ENCODE assay signal across 9 cellular contexts in the genomic region with DNA sequence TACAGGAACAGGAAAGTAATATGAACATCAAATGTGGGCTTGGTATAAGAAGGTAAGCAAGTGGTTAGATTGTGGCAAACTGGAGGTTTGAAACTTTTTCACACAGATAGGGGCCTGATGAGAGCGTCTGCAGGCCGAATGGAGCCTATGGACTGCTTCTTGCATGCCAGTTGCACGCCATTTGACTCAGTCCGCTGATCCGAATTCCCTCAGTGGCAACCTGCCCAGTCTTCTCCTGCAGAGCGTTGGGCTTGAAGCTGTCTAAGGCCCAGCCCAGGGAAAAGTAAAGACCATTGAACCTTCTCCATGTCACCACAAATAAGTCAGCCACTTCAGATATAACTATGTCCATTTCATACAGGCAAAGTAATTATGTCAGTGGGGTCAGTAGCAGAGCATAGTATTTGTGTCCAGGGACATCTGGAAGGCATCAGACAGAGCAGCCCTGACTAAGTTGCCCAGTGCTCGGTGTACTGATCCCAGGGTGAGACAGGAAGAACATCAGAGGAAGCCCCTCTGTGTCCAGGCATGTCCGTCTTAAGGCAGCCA. TPM values are rescaled to one million over a fixed set of nuclear protein-coding genes. Genes with fewer than 3 reads are reported as not detected.
A peak's percentile ranks its signal among the peaks of the same experiment; 100 is the strongest.
DNase-seq lines count a peak whose midpoint lies in the region; ATAC-seq and TF ChIP-seq lines count a peak whose summit lies in the region.
"Had no signal": no experiment of that assay in that cellular context is flagged by ENCODE, and none has a peak within 500 bp of the region (broad histone marks: within the 10 kb centered on the region; RNA-seq: fewer than 3 reads in every experiment).

No MANE protein-coding gene starts in this region.

- H3K36me3 ChIP-seq in CD8-positive, alpha-beta memory T cell (ENCODE audit: insufficient read depth, low read length), result peaks cover 17% of the 10 kb centered on the region
- peaks cover 4 to 45% of the 10 kb centered on the region in 2 donors for H3K36me3 ChIP-seq in psoas muscle (ENCODE audit: insufficient read depth in 1 of 2, low read depth in 1 of 2)

- no peaks in the 10 kb centered on the region for H3K27me3 ChIP-seq in CD8-positive, alpha-beta memory T cell (ENCODE audit: insufficient read depth, low read length, poor library complexity, severe bottlenecking)
- H3K27me3 ChIP-seq in psoas muscle (ENCODE audit: insufficient read depth in 3 of 3, low read length in 2 of 3), result no peaks in the 10 kb centered on the region

- H3K4me3 Mint-ChIP-seq in CD8-positive, alpha-beta memory T cell, result peak overlapping the region; percentile 51 to 90 (median 87)
- peak overlapping the region; percentile 66 for H3K4me3 Mint-ChIP-seq in T-helper 17 cell

- no peaks in the 10 kb centered on the region for H3K27me3 Mint-ChIP-seq in CD8-positive, alpha-beta memory T cell
- no peaks in the 10 kb centered on the region for H3K27me3 Mint-ChIP-seq in T-helper 17 cell

- peaks cover 83 to 96% (median 95%) of the 10 kb centered on the region in 3 donors for H3K4me1 Mint-ChIP-seq in CD8-positive, alpha-beta memory T cell
- peaks cover 65% of the 10 kb centered on the region for H3K4me1 Mint-ChIP-seq in T-helper 17 cell

- peak; percentile 63 for ATAC-seq in T-helper 17 cell
- no peak for ATAC-seq in psoas muscle
- ATAC-seq in HG02981 (IDR thresholded peaks at IDR 0.05; ENCODE audit: unreplicated experiment), result no peak

- CTCF ChIA-PET in CD8-positive, alpha-beta memory T cell (lab: Charles Lee), result interaction anchor here (0.9 to 2.7 kb wide), 8 partner anchors 11 to 102 kb away, joined by 3 to 18 read pairs (median 7); no protein-coding TSS in a partner anchor

- peaks cover 75% of the 10 kb centered on the region for H3K4me1 ChIP-seq in CD8-positive, alpha-beta memory T cell (ENCODE audit: insufficient read depth, low read length)
- peaks cover 43% of the 10 kb centered on the region for H3K4me1 ChIP-seq in psoas muscle

- H3K27ac Mint-ChIP-seq in CD8-positive, alpha-beta memory T cell, result peak overlapping the region; percentile 97 to 100 (median 99)
- H3K27ac Mint-ChIP-seq in T-helper 17 cell, result peak overlapping the region; percentile 98

- POLR2A ChIA-PET in CD8-positive, alpha-beta memory T cell (lab: Charles Lee), result interaction anchor here (4.0 kb wide), 1 partner anchor 11 kb away, joined by 65 read pairs; no protein-coding TSS in a partner anchor

- H3K4me3 ChIP-seq in CD8-positive, alpha-beta memory T cell (ENCODE audit: low read length), result peak overlapping the region; percentile 7
- no peak overlapping the region for H3K4me3 ChIP-seq in psoas muscle

- H3K9me3 Mint-ChIP-seq in CD8-positive, alpha-beta memory T cell, result no peaks in the 10 kb centered on the region
- H3K9me3 Mint-ChIP-seq: brain had no signal

- intact Hi-C loops in psoas muscle (cut with DNase I), result no loop called here

- H3K36me3 Mint-ChIP-seq in CD8-positive, alpha-beta memory T cell, result peaks cover 8 to 64% (median 25%) of the 10 kb centered on the region in 3 donors
- H3K36me3 Mint-ChIP-seq in T-helper 17 cell (ENCODE audit: low read depth), result peaks cover 11% of the 10 kb centered on the region

- no peaks in the 10 kb centered on the region for H3K9me3 ChIP-seq in CD8-positive, alpha-beta memory T cell (ENCODE audit: low read length)
- H3K9me3 ChIP-seq in T-helper 17 cell (ENCODE audit: control insufficient read depth, low read length, poor library complexity, severe bottlenecking) (no peaks in the 10 kb centered on the region), psoas muscle (no peaks in the 10 kb centered on the region)

- no peak for TF ChIP-seq CTCF in psoas muscle (IDR thresholded peaks at IDR 0.05)

- no peak overlapping the region for H3K27ac ChIP-seq in CD8-positive, alpha-beta memory T cell (ENCODE audit: low read depth, low read length)
- peak overlapping the region; percentile 57 for H3K27ac ChIP-seq in cingulate gyrus (ENCODE audit: low read depth, low read length)
- H3K27ac ChIP-seq in psoas muscle, result peak overlapping the region; percentile 96

- WGBS in psoas muscle, 3 donors, result 60 to 73% (median 60%) methylated on average over 8 of the region's 8 CpGs

- peak in 2 of 5 donors; percentile 58 to 68 for DNase-seq in CD8-positive, alpha-beta memory T cell
- DNase-seq in T-helper 17 cell (no peak), psoas muscle (peak in 1 of 2 donors; percentile 53), GOT3 (lab: John Stamatoyannopoulos, UW) (no peak), NCI-H2081 (lab: John Stamatoyannopoulos, UW) (no peak), NK-92 (lab: John Stamatoyannopoulos, UW; ENCODE audit: unreplicated experiment) (no peak)

RNA-seq across cellular contexts. Expression of a gene that starts 45.9 kb away (rescaled TPM):
- total RNA-seq in CD8-positive, alpha-beta memory T cell, result 10 to 100 TPM; 78.6 to 87.1 TPM
- 115 TPM for polyA plus RNA-seq in CD8-positive, alpha-beta memory T cell
- total RNA-seq in T-helper 17 cell (10 to 100 TPM; 51.6 to 54.0 TPM), psoas muscle (100 to 1,000 TPM in 1 of 4 donors, 10 to 100 TPM in 3; 56.7 to 212 (median 87.0) TPM)
- polyA plus RNA-seq in psoas muscle, result 10 to 100 TPM; 24.2 to 61.7 (median 48.7) TPM
